1 cellular context compared by ENCODE assay signal in genomic region chr9:8719833-8720486, GRCh38.
TF ChIP-seq lines count a peak whose summit lies in the region.

No MANE protein-coding gene starts in this region.

TF ChIP-seq in HEK293, 187 proteins besides CTCF, POLR2A, EP300 and RAD21:
- TF ChIP-seq SCRT2 (tag by site-specific recombination; IDR thresholded peaks at IDR 0.05) (peak; percentile 89), ZNF280C (tag by site-specific recombination; IDR thresholded peaks at IDR 0.05) (no peak), SP3 (tag by site-specific recombination; IDR thresholded peaks at IDR 0.05) (no peak), ZBTB11 (tag by site-specific recombination; conservative IDR thresholded peaks at IDR 0.05; ENCODE audit: low read depth) (no peak), ZNF571 (tag by site-specific recombination; IDR thresholded peaks at IDR 0.05) (no peak), ZNF654 (tag by site-specific recombination; IDR thresholded peaks at IDR 0.05; ENCODE audit: low read depth) (no peak), ZNF473 (tag by site-specific recombination; IDR thresholded peaks at IDR 0.05) (no peak), ZNF423 (tag by site-specific recombination; IDR thresholded peaks at IDR 0.05) (no peak), ZNF704 (tag by site-specific recombination; IDR thresholded peaks at IDR 0.05) (no peak), BCL11A (tag by site-specific recombination; IDR thresholded peaks at IDR 0.05; ENCODE audit: low read depth) (no peak), ZNF433 (tag by site-specific recombination; IDR thresholded peaks at IDR 0.05; ENCODE audit: low read depth) (no peak), FEZF1 (tag by site-specific recombination; IDR thresholded peaks at IDR 0.05) (no peak)
- TF ChIP-seq, protein P1, sequence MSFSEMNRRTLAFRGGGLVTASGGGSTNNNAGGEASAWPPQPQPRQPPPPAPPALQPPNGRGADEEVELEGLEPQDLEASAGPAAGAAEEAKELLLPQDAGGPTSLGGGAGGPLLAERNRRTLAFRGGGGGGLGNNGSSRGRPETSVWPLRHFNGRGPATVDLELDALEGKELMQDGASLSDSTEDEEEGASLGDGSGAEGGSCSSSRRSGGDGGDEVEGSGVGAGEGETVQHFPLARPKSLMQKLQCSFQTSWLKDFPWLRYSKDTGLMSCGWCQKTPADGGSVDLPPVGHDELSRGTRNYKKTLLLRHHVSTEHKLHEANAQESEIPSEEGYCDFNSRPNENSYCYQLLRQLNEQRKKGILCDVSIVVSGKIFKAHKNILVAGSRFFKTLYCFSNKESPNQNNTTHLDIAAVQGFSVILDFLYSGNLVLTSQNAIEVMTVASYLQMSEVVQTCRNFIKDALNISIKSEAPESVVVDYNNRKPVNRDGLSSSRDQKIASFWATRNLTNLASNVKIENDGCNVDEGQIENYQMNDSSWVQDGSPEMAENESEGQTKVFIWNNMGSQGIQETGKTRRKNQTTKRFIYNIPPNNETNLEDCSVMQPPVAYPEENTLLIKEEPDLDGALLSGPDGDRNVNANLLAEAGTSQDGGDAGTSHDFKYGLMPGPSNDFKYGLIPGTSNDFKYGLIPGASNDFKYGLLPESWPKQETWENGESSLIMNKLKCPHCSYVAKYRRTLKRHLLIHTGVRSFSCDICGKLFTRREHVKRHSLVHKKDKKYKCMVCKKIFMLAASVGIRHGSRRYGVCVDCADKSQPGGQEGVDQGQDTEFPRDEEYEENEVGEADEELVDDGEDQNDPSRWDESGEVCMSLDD (tag by site-specific recombination; IDR thresholded peaks at IDR 0.05): no peak
- TF ChIP-seq, protein P2, sequence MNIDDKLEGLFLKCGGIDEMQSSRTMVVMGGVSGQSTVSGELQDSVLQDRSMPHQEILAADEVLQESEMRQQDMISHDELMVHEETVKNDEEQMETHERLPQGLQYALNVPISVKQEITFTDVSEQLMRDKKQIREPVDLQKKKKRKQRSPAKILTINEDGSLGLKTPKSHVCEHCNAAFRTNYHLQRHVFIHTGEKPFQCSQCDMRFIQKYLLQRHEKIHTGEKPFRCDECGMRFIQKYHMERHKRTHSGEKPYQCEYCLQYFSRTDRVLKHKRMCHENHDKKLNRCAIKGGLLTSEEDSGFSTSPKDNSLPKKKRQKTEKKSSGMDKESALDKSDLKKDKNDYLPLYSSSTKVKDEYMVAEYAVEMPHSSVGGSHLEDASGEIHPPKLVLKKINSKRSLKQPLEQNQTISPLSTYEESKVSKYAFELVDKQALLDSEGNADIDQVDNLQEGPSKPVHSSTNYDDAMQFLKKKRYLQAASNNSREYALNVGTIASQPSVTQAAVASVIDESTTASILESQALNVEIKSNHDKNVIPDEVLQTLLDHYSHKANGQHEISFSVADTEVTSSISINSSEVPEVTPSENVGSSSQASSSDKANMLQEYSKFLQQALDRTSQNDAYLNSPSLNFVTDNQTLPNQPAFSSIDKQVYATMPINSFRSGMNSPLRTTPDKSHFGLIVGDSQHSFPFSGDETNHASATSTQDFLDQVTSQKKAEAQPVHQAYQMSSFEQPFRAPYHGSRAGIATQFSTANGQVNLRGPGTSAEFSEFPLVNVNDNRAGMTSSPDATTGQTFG (tag by site-specific recombination; IDR thresholded peaks at IDR 0.05; ENCODE audit: borderline replicate concordance): no peak
- TF ChIP-seq, protein P3, sequence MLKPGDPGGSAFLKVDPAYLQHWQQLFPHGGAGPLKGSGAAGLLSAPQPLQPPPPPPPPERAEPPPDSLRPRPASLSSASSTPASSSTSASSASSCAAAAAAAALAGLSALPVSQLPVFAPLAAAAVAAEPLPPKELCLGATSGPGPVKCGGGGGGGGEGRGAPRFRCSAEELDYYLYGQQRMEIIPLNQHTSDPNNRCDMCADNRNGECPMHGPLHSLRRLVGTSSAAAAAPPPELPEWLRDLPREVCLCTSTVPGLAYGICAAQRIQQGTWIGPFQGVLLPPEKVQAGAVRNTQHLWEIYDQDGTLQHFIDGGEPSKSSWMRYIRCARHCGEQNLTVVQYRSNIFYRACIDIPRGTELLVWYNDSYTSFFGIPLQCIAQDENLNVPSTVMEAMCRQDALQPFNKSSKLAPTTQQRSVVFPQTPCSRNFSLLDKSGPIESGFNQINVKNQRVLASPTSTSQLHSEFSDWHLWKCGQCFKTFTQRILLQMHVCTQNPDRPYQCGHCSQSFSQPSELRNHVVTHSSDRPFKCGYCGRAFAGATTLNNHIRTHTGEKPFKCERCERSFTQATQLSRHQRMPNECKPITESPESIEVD (tag by site-specific recombination; IDR thresholded peaks at IDR 0.05): 0 out of 2 replicates have a peak, but pooled peaks have one; percentile 18
